ENCODE assay signal across 8 cellular contexts in genomic region chr17:43360376-43360738, GRCh38. TPM values are rescaled to one million over a fixed set of nuclear protein-coding genes. Genes with fewer than 3 reads are reported as not detected.
A peak's percentile ranks its signal among the peaks of the same experiment; 100 is the strongest.
DNase-seq lines count a peak whose midpoint lies in the region; ATAC-seq lines count a peak whose summit lies in the region.

No MANE protein-coding gene starts in this region.

- H3K4me1 Mint-ChIP-seq in activated CD4-positive, alpha-beta T cell treated with anti-CD3 and anti-CD28 coated beads for 36 hours = peaks cover 31% of the 10 kb centered on the region
- peaks cover 20% of the 10 kb centered on the region for H3K4me1 Mint-ChIP-seq in memory B cell

- intact Hi-C loops in activated CD4-positive, alpha-beta T cell treated with anti-CD3 and anti-CD28 coated beads for 36 hours (cut with DNase I, micrococcal nuclease) = loop anchor here (1.0 kb wide), 1 partner anchor 18 kb away; no protein-coding TSS in a partner anchor

- peak overlapping the region; percentile 90 for H3K4me3 Mint-ChIP-seq in activated CD4-positive, alpha-beta T cell treated with anti-CD3 and anti-CD28 coated beads for 36 hours
- peak overlapping the region; percentile 92 for H3K4me3 Mint-ChIP-seq in memory B cell

- POLR2A ChIA-PET in activated CD4-positive, alpha-beta T cell treated with anti-CD3 and anti-CD28 coated beads for 36 hours (lab: Charles Lee) = interaction anchor here (0.5 to 2.9 kb wide), 16 partner anchors 8 to 362 kb away, joined by 3 to 56 read pairs (median 5); partner anchors contain the start of genes ARL4D, DHX8, ETV4 and RPL27

- peaks cover 4% of the 10 kb centered on the region for H3K27me3 Mint-ChIP-seq in activated CD4-positive, alpha-beta T cell treated with anti-CD3 and anti-CD28 coated beads for 36 hours
- H3K27me3 Mint-ChIP-seq in memory B cell = no peaks in the 10 kb centered on the region

- CTCF ChIA-PET in activated CD4-positive, alpha-beta T cell treated with anti-CD3 and anti-CD28 coated beads for 36 hours (lab: Charles Lee) = no interaction called here

- H3K9me3 Mint-ChIP-seq in activated CD4-positive, alpha-beta T cell treated with anti-CD3 and anti-CD28 coated beads for 36 hours (ENCODE audit: low read depth) = no peaks in the 10 kb centered on the region
- peaks cover 1% of the 10 kb centered on the region for H3K9me3 Mint-ChIP-seq in memory B cell

- H3K27ac Mint-ChIP-seq in activated CD4-positive, alpha-beta T cell treated with anti-CD3 and anti-CD28 coated beads for 36 hours = peak overlapping the region; percentile 100
- peak overlapping the region; percentile 100 for H3K27ac Mint-ChIP-seq in memory B cell

- DNase-seq in EH (ENCODE audit: low read depth) (peak; percentile 84), NCI-H2171 treated with DMSO at 0.1 percent for 48 hours (lab: John Stamatoyannopoulos, UW) (peak; percentile 81), dedifferentiated amniotic fluid mesenchymal stem cell (ENCODE audit: extremely low spot score) (peak; percentile 71), memory B cell (ENCODE audit: low spot score in 2 of 2) (no peak)
- peak; percentile 77 for DNase-seq in activated CD4-positive, alpha-beta T cell treated with anti-CD3 and anti-CD28 coated beads for 36 hours
- DNase-seq in stimulated activated CD8-positive, alpha-beta memory T cell treated with anti-CD3 and anti-CD28 coated beads, Interleukin-4, amount 100 ng/mL, for 24 hours (ENCODE audit: low read depth) = peak; percentile 50

- ATAC-seq in HG02571 (IDR thresholded peaks at IDR 0.05; ENCODE audit: unreplicated experiment) (peak; percentile 7), memory B cell (ENCODE audit: low read depth) (peak; percentile 54), HG03521 (IDR thresholded peaks at IDR 0.05; ENCODE audit: unreplicated experiment) (no peak)
- peak; percentile 55 for ATAC-seq in activated CD4-positive, alpha-beta T cell treated with anti-CD3 and anti-CD28 coated beads for 36 hours

- H3K36me3 Mint-ChIP-seq in activated CD4-positive, alpha-beta T cell treated with anti-CD3 and anti-CD28 coated beads for 36 hours (ENCODE audit: low read depth) = peaks cover 4% of the 10 kb centered on the region
- H3K36me3 Mint-ChIP-seq in memory B cell = peaks cover 2% of the 10 kb centered on the region

RNA-seq across cellular contexts. Expression of gene ARL4D, which starts 38.4 kb away (rescaled TPM):
- 1 to 10 TPM; 2.0 to 2.3 TPM for total RNA-seq in activated CD4-positive, alpha-beta T cell treated with anti-CD3 and anti-CD28 coated beads for 36 hours

Comparison
In these comparisons a context has a peak if more than half of its experiments do, and no peak if none do; other contexts are left out.
1. DNase-seq: peak in EH (single experiment), NCI-H2171 treated with DMSO at 0.1 percent for 48 hours (single experiment), activated CD4-positive, alpha-beta T cell treated with anti-CD3 and anti-CD28 coated beads for 36 hours (single experiment), dedifferentiated amniotic fluid mesenchymal stem cell (single experiment) and stimulated activated CD8-positive, alpha-beta memory T cell treated with anti-CD3 and anti-CD28 coated beads, Interleukin-4, amount 100 ng/mL, for 24 hours (single experiment); none in memory B cell (0 of 2).